Comparison of ENCODE assay signal across 8 cellular contexts in genomic region chr7:100546129-100546867, GRCh38. TPM values are rescaled to one million over a fixed set of nuclear protein-coding genes. Genes with fewer than 3 reads are reported as not detected.
DNase-seq lines count a peak whose midpoint lies in the region; ATAC-seq and TF ChIP-seq lines count a peak whose summit lies in the region.

No MANE protein-coding gene starts in this region.

- H3F3A ChIP-seq in DOHH2 (ENCODE audit: control insufficient read depth, insufficient read depth): peaks cover 19% of the 10 kb centered on the region

- H3K36me3 ChIP-seq in DOHH2 (ENCODE audit: control insufficient read depth, low read length) (peaks cover 14% of the 10 kb centered on the region), adipocyte (ENCODE audit: control insufficient read depth, insufficient read depth, low read length, severe bottlenecking) (peaks cover 9% of the 10 kb centered on the region), right lobe of liver (peaks cover 2 to 24% (median 12%) of the 10 kb centered on the region in 4 donors)

- peaks cover 51% of the 10 kb centered on the region for H3K79me2 ChIP-seq in DOHH2 (ENCODE audit: control insufficient read depth, low read length)

- peaks cover 57% of the 10 kb centered on the region for H3K4me1 Mint-ChIP-seq in type B pancreatic cell (ENCODE audit: unreplicated experiment)

- intact Hi-C loops in right lobe of liver (cut with DNase I): no loop called here

- H3K9me3 Mint-ChIP-seq in type B pancreatic cell: no peaks in the 10 kb centered on the region

- no peaks in the 10 kb centered on the region for H3K27me3 Mint-ChIP-seq in type B pancreatic cell

- H3K4me2 ChIP-seq in DOHH2 (ENCODE audit: low read length): peak overlapping the region; percentile 34

- H4K20me1 ChIP-seq in DOHH2 (ENCODE audit: control insufficient read depth, insufficient read depth, low read depth, low read length): no peaks in the 10 kb centered on the region

- H3K9me3 ChIP-seq in DOHH2 (ENCODE audit: control insufficient read depth, insufficient read depth, low read length): no peaks in the 10 kb centered on the region
- no peaks in the 10 kb centered on the region for H3K9me3 ChIP-seq in adipocyte (ENCODE audit: control insufficient read depth, low read length)
- H3K9me3 ChIP-seq in right lobe of liver: no peaks in the 10 kb centered on the region

- TF ChIP-seq POLR2A in right lobe of liver (IDR thresholded peaks at IDR 0.05): peak; percentile 25

- peak overlapping the region; percentile 20; the same call in 1 of the 2 replicates for H3K27ac ChIP-seq in DOHH2 (ENCODE audit: low read depth, low read length)
- peak overlapping the region; percentile 87 to 93 (median 92) for H3K27ac ChIP-seq in right lobe of liver

- H3K9ac ChIP-seq in adipocyte (ENCODE audit: low read length): peak overlapping the region; percentile 65

- H3K9me2 ChIP-seq in DOHH2 (replicated peaks; ENCODE audit: control insufficient read depth, low read length): no peaks in the 10 kb centered on the region

- H3K27me3 ChIP-seq in DOHH2 (ENCODE audit: control insufficient read depth, low read length) (no peaks in the 10 kb centered on the region), adipocyte (replicated peaks; ENCODE audit: control insufficient read depth, insufficient read depth, low read length) (no peaks in the 10 kb centered on the region), right lobe of liver (no peaks in the 10 kb centered on the region)

- TF ChIP-seq CTCF in DOHH2 (IDR thresholded peaks at IDR 0.05; ENCODE audit: low read depth, low read length, poor library complexity, severe bottlenecking) (no peak), right lobe of liver (IDR thresholded peaks at IDR 0.05) (no peak), type B pancreatic cell (conservative IDR thresholded peaks at IDR 0.05) (no peak)

- 9% methylated on average over 9 of the region's 9 CpGs for WGBS in right lobe of liver (ENCODE audit: insufficient coverage, low coverage, low lambda C conversion rate, missing lambda C conversion rate)

- no peak for DNase-seq in adipocyte (ENCODE audit: low read depth)
- DNase-seq in right lobe of liver: no peak
- DNase-seq in type B pancreatic cell (ENCODE audit: extremely low spot score, unreplicated experiment): no peak
- no peak for DNase-seq in hepatic stellate cell (ENCODE audit: low spot score)
- DNase-seq in GF-D8 (lab: John Stamatoyannopoulos, UW): no peak
- no peak for DNase-seq in NCI-H345 treated with DMSO at 0.1 percent for 48 hours (lab: John Stamatoyannopoulos, UW; ENCODE audit: unreplicated experiment)

- peaks cover 3% of the 10 kb centered on the region for H3K36me3 Mint-ChIP-seq in type B pancreatic cell

- no peak overlapping the region for H3K4me3 ChIP-seq in DOHH2 (ENCODE audit: low read length)
- H3K4me3 ChIP-seq in adipocyte (ENCODE audit: low read length): peak overlapping the region; percentile 33
- peak overlapping the region; percentile 8 to 33 (median 20) for H3K4me3 ChIP-seq in right lobe of liver

- peak overlapping the region; percentile 59 for H3K4me3 Mint-ChIP-seq in type B pancreatic cell

- peaks cover 84% of the 10 kb centered on the region for H3K4me1 ChIP-seq in DOHH2 (ENCODE audit: control insufficient read depth, low read length)
- peaks cover 41% of the 10 kb centered on the region for H3K4me1 ChIP-seq in adipocyte (ENCODE audit: control insufficient read depth, insufficient read depth, low read length)
- H3K4me1 ChIP-seq in right lobe of liver: peaks cover 2 to 87% (median 32%) of the 10 kb centered on the region in 4 donors

- peak; percentile 43 for ATAC-seq in HG02885 (IDR thresholded peaks at IDR 0.05; ENCODE audit: poor library complexity, unreplicated experiment)
- ATAC-seq in right lobe of liver: peak; percentile 65 to 76 (median 66)

- H3K27ac Mint-ChIP-seq in type B pancreatic cell: peak overlapping the region; percentile 89

RNA-seq across cellular contexts. Expression of gene AGFG2, which starts 7.3 kb away (rescaled TPM):
- total RNA-seq in right lobe of liver (10 to 100 TPM; 52.9 to 86.3 (median 69.8) TPM), type B pancreatic cell (ENCODE audit: low replicate concordance) (16.3 and 21.0 TPM in 2 replicates)

RNA-seq across cellular contexts. Expression of gene SAP25, which starts 27.4 kb away (rescaled TPM):
- total RNA-seq in right lobe of liver: 1 to 10 TPM in 3 of 6 experiments, under 1 TPM in 1, not detected in 2; 0.53 to 4.5 (median 2.2) TPM
- total RNA-seq in type B pancreatic cell (ENCODE audit: low replicate concordance): 3.1 and 5.6 TPM in 2 replicates

RNA-seq across cellular contexts. Expression of gene LRCH4, which starts 39.6 kb away (rescaled TPM):
- total RNA-seq in right lobe of liver (10 to 100 TPM; 19.5 to 39.1 (median 24.7) TPM), type B pancreatic cell (ENCODE audit: low replicate concordance) (64.5 and 66.7 TPM in 2 replicates)

RNA-seq across cellular contexts. Expression of gene FBXO24, which starts 39.8 kb away (rescaled TPM):
- total RNA-seq in right lobe of liver (1 to 10 TPM in 1 of 6 experiments, under 1 TPM in 5; 0.25 to 1.0 (median 0.45) TPM), type B pancreatic cell (ENCODE audit: low replicate concordance) (0.76 and 0.77 TPM in 2 replicates)

RNA-seq across cellular contexts. Expression of gene PCOLCE, which starts 55.9 kb away (rescaled TPM):
- total RNA-seq in right lobe of liver: 10 to 100 TPM; 10.9 to 48.5 (median 23.6) TPM
- 11.6 and 152 TPM in 2 replicates for total RNA-seq in type B pancreatic cell (ENCODE audit: low replicate concordance)
